Comparison of ENCODE assay signal across 8 cellular contexts in genomic region chr18:23131693-23132319, GRCh38. TPM values are rescaled to one million over a fixed set of nuclear protein-coding genes. Genes with fewer than 3 reads are reported as not detected.
DNase-seq lines count a peak whose midpoint lies in the region; ATAC-seq, FAIRE-seq and TF ChIP-seq lines count a peak whose summit lies in the region.

No MANE protein-coding gene starts in this region.

- H3K27me3 Mint-ChIP-seq in CD14-positive monocyte (ENCODE audit: low read depth in 3 of 3) (peaks cover 31 to 40% (median 36%) of the 10 kb centered on the region in 3 donors), naive B cell (peaks cover 19 to 21% (median 19%) of the 10 kb centered on the region in 3 donors)

- peak; percentile 95 for FAIRE-seq in endothelial cell of umbilical vein (lab: Jason Lieb, UNC)

- H3K4me3 ChIP-seq in H7 (ENCODE audit: insufficient read depth, low read depth, low read length) (no peak overlapping the region), endothelial cell of umbilical vein (replicated peaks in 1 of 3; ENCODE audit: insufficient read depth in 1 of 3, low read depth in 1 of 3, low read length in 3 of 3) (no peak overlapping the region), testis (no peak overlapping the region)

- CTCF ChIA-PET in endothelial cell of umbilical vein (lab: Charles Lee): interaction anchor here (0.6 to 5.3 kb wide), 51 partner anchors 9 to 351 kb away, joined by 3 to 92 read pairs (median 4); partner anchors contain the start of gene RIOK3

- no peak for TF ChIP-seq POLR2A in endothelial cell of umbilical vein (IDR thresholded peaks at IDR 0.05; ENCODE audit: low read depth, low read length)
- TF ChIP-seq POLR2A in testis (IDR thresholded peaks at IDR 0.05): no peak

- no peak overlapping the region for H3K4me2 ChIP-seq in endothelial cell of umbilical vein (ENCODE audit: insufficient read depth, low read length)

- TF ChIP-seq CTCF in CD14-positive monocyte (IDR thresholded peaks at IDR 0.05) (peak; percentile 85), endothelial cell of umbilical vein (IDR thresholded peaks at IDR 0.05; ENCODE audit: extremely low read depth in 1 of 2, insufficient read depth in 1 of 2, low read depth in 1 of 2, low read length in 2 of 2) (peak; percentile 62 to 71), testis (IDR thresholded peaks at IDR 0.05) (peak; percentile 84 to 90 (median 88))

- H3K4me1 ChIP-seq in endothelial cell of umbilical vein (ENCODE audit: control insufficient read depth, extremely low read depth, insufficient read depth, low read length) (peaks cover 25% of the 10 kb centered on the region), testis (no peaks in the 10 kb centered on the region)

- H3K27me3 ChIP-seq in H7 (ENCODE audit: control insufficient read depth, insufficient read depth, low read length) (peaks cover 7% of the 10 kb centered on the region), endothelial cell of umbilical vein (ENCODE audit: control insufficient read depth in 2 of 2, insufficient read depth in 2 of 2, low read length in 2 of 2) (no peaks in the 10 kb centered on the region), testis (no peaks in the 10 kb centered on the region)

- no peak for DNase-seq in CD14-positive monocyte (ENCODE audit: low spot score)
- peak; percentile 84 for DNase-seq in H7
- DNase-seq in NCI-H526 (lab: John Stamatoyannopoulos, UW): peak; percentile 71 to 81
- DNase-seq in activated CD4-positive, alpha-beta T cell treated with anti-CD3 and anti-CD28 coated beads, Interleukin-2, amount 50 U/mL, for 1 hour: peak; percentile 47
- DNase-seq in endothelial cell of umbilical vein (ENCODE audit: low read depth, low spot score): peak; percentile 81
- peak; percentile 67 for DNase-seq in naive B cell
- peak; percentile 87 for DNase-seq in testis

- H3K9me1 ChIP-seq in endothelial cell of umbilical vein (replicated peaks; ENCODE audit: control insufficient read depth, extremely low read depth, insufficient read depth, low read length): no peaks in the 10 kb centered on the region

- ATAC-seq in naive B cell (ENCODE audit: low read depth in 2 of 2): peak; percentile 39 to 42
- no peak for ATAC-seq in HG03432 (IDR thresholded peaks at IDR 0.05; ENCODE audit: unreplicated experiment)

- H3K4me3 Mint-ChIP-seq in CD14-positive monocyte: peak overlapping the region in 1 of 2 donors; percentile 16
- H3K4me3 Mint-ChIP-seq in naive B cell: peak overlapping the region in 1 of 8 donors; percentile 18

- H2AFZ ChIP-seq in endothelial cell of umbilical vein (ENCODE audit: low read depth, low read length): no peak overlapping the region

- no TSS peak for BruUV-seq in endothelial cell of umbilical vein (replicated peaks; lab: Mats Ljungman, UMichigan)

- dilution Hi-C loops in endothelial cell of umbilical vein (cut with MboI; ENCODE audit: extremely low pct_ligation_motif_present, low sequenced_read_pairs): no loop called here

- peak overlapping the region; percentile 1 for H3K9ac ChIP-seq in endothelial cell of umbilical vein (replicated peaks; ENCODE audit: extremely low read depth, insufficient read depth, low read length)

- WGBS in testis, 2 donors: 22 to 27% methylated on average over 8 of the region's 8 CpGs

- peaks cover 6% of the 10 kb centered on the region for H3K79me2 ChIP-seq in endothelial cell of umbilical vein (ENCODE audit: control insufficient read depth, insufficient read depth, low read length)

- H3K27ac Mint-ChIP-seq in CD14-positive monocyte (no peak overlapping the region), naive B cell (peak overlapping the region in 1 of 6 donors; percentile 37)

- H3K36me3 ChIP-seq in H7 (replicated peaks; ENCODE audit: control insufficient read depth, insufficient read depth, low read length) (no peaks in the 10 kb centered on the region), endothelial cell of umbilical vein (ENCODE audit: control insufficient read depth in 2 of 2, extremely low read depth in 1 of 2, insufficient read depth in 2 of 2, low read length in 2 of 2) (no peaks in the 10 kb centered on the region), testis (ENCODE audit: low read depth, missing control alignments) (no peaks in the 10 kb centered on the region)

- H3K27ac ChIP-seq in endothelial cell of umbilical vein (ENCODE audit: insufficient read depth, low read depth, low read length) (no peak overlapping the region), testis (no peak overlapping the region)

- peaks cover 17% of the 10 kb centered on the region for H3K4me1 Mint-ChIP-seq in CD14-positive monocyte
- peaks cover 15 to 21% (median 21%) of the 10 kb centered on the region in 3 donors for H3K4me1 Mint-ChIP-seq in naive B cell

- intact Hi-C loops in CD14-positive monocyte (cut with micrococcal nuclease) (loop anchor here (1.0 to 10.0 kb wide), 4 partner anchors 93 to 280 kb away; no protein-coding TSS in a partner anchor), endothelial cell of umbilical vein (cut with micrococcal nuclease) (loop anchor here (1.0 to 10.0 kb wide), 7 partner anchors 55 to 320 kb away; no protein-coding TSS in a partner anchor), testis (cut with DNase I; ENCODE audit: low total_unique reads) (loop anchor here (10.0 kb wide), 2 partner anchors 223 to 273 kb away; no protein-coding TSS in a partner anchor)

- H4K20me1 ChIP-seq in endothelial cell of umbilical vein (replicated peaks; ENCODE audit: control insufficient read depth, extremely low read depth, insufficient read depth, low read length): no peaks in the 10 kb centered on the region

- H3K9me3 Mint-ChIP-seq in CD14-positive monocyte (peaks cover 0 to 15% (median 7%) of the 10 kb centered on the region in 7 donors), naive B cell (no peaks in the 10 kb centered on the region)

- POLR2A ChIA-PET in endothelial cell of umbilical vein (lab: Charles Lee): interaction anchor here (0.6 kb wide), 1 partner anchor 227 kb away, joined by 3 read pairs; no protein-coding TSS in a partner anchor

- H3K9me3 ChIP-seq in endothelial cell of umbilical vein (replicated peaks; ENCODE audit: control insufficient read depth, insufficient read depth, low read length) (no peaks in the 10 kb centered on the region), testis (no peaks in the 10 kb centered on the region)

- peaks cover under 1 to 3% of the 10 kb centered on the region in 2 donors for H3K36me3 Mint-ChIP-seq in CD14-positive monocyte
- no peaks in the 10 kb centered on the region for H3K36me3 Mint-ChIP-seq in naive B cell

TF ChIP-seq in endothelial cell of umbilical vein, 7 proteins besides CTCF, POLR2A, EP300 and RAD21:
- no peak for TF ChIP-seq FOS (IDR thresholded peaks at IDR 0.05; ENCODE audit: borderline replicate concordance, insufficient read depth, low read length)

RNA-seq across cellular contexts. Expression of gene CABLES1, which starts 3.5 kb away (rescaled TPM):
- polyA plus RNA-seq in CD14-positive monocyte (under 1 TPM in 1 of 2 donors, not detected in 1; 0.09 TPM), endothelial cell of umbilical vein (28.7 and 40.2 TPM in 2 replicates), naive B cell (ENCODE audit: low read depth in 6 of 6) (under 1 TPM in 4 of 6 donors, not detected in 2; 0.10 to 0.63 (median 0.21) TPM), testis (ENCODE audit: insufficient read depth, low read depth, low replicate concordance) (6.2 TPM)
- 9.6 and 22.5 TPM in 2 replicates for total RNA-seq in H7 (2014; rRNA removed; shearing (Covaris generic))
- total RNA-seq in endothelial cell of umbilical vein (55.0 and 71.1 TPM in 2 replicates), testis (10 to 100 TPM; 12.0 to 15.8 TPM)
- polyA plus RNA-seq in endothelial cell of umbilical vein (2011; cell fraction: cytosol; rRNA removed): 46.8 and 51.2 TPM in 2 replicates
- 66.8 and 77.1 TPM in 2 replicates for polyA plus RNA-seq in endothelial cell of umbilical vein (2011; cell fraction: nucleus; rRNA removed)
- polyA plus RNA-seq in endothelial cell of umbilical vein (2012): 66.6 TPM in 2 replicates
- polyA minus RNA-seq in endothelial cell of umbilical vein: 73.3 and 73.9 TPM in 2 replicates
- polyA minus RNA-seq in endothelial cell of umbilical vein (2011; cell fraction: cytosol; rRNA and poly(A)+ RNA removed): 7.8 TPM
- 87.4 and 92.3 TPM in 2 replicates for polyA minus RNA-seq in endothelial cell of umbilical vein (2011; cell fraction: nucleus; rRNA and poly(A)+ RNA removed)
